In the genomic region with DNA sequence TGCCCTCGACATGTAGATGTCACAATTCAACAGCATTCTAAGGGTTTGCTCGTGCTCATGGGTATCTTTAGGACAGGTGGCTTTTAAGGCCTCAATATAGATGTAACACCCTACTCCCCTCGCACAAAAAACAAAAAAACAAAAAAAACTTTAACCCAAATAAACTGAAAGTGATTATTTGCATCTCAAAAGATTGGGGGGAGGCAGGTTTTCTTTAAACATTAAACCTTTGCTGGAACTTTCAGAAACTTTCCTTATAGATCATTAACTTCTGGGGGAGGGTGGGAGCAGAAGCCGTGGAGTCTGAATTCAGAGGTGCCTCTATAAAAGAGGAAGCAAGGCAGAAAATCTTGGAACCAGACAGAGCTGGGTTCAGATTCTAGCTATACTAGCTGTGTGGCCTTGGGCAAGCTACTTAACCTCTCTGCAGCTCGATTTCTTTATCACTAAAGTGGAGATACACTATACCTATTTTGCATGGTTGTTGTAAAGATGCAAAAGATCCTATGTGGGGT, we compare ENCODE assay signal across 11 cellular contexts.
A peak's percentile ranks its signal among the peaks of the same experiment; 100 is the strongest.
DNase-seq lines count a peak whose midpoint lies in the region; ATAC-seq lines count a peak whose summit lies in the region.
"Had no signal": no experiment of that assay in that cellular context is flagged by ENCODE, and none has a peak within 500 bp of the region (broad histone marks: within the 10 kb centered on the region; RNA-seq: fewer than 3 reads in every experiment).

No MANE protein-coding gene starts in this region.

- DNase-seq in UCSD-AML1 (lab: John Stamatoyannopoulos, UW; ENCODE audit: unreplicated experiment): no peak
- DNase-seq in caudate nucleus (lab: John Stamatoyannopoulos, UW): no peak
- no peak for DNase-seq in COLO829 (ENCODE audit: low spot score)
- no peak for DNase-seq in NAMALWA (ENCODE audit: low spot score)
- DNase-seq: activated CD8-positive, alpha-beta memory T cell treated with anti-CD3 and anti-CD28 coated beads, Interleukin-2, amount 50 U/mL, for 4 hours; NCI-H1105 treated with DMSO at 0.1 percent for 48 hours; NCI-H524 treated with DMSO at 0.1 percent for 48 hours had no signal

- no peak overlapping the region for H3K27ac ChIP-seq in caudate nucleus (ENCODE audit: low read depth, low read length)

- ATAC-seq in GM18498 (IDR thresholded peaks at IDR 0.05; ENCODE audit: unreplicated experiment) (peak; percentile 51), GM19372 (IDR thresholded peaks at IDR 0.05; ENCODE audit: low read depth, unreplicated experiment) (peak; percentile 45), HG02678 (IDR thresholded peaks at IDR 0.05; ENCODE audit: unreplicated experiment) (peak; percentile 49), HG03457 (IDR thresholded peaks at IDR 0.05; ENCODE audit: unreplicated experiment) (peak; percentile 36)
